In genomic region chr15:44265757-44266156, GRCh38 we compare ENCODE assay signal across 22 cellular contexts. TPM values are rescaled to one million over a fixed set of nuclear protein-coding genes. Genes with fewer than 3 reads are reported as not detected.
DNase-seq lines count a peak whose midpoint lies in the region; ATAC-seq, FAIRE-seq and TF ChIP-seq lines count a peak whose summit lies in the region.
"Had no signal": no experiment of that assay in that cellular context is flagged by ENCODE, and none has a peak within 500 bp of the region (broad histone marks: within the 10 kb centered on the region; RNA-seq: fewer than 3 reads in every experiment).

No MANE protein-coding gene starts in this region.

- H3K27ac ChIP-seq in DND-41 (ENCODE audit: low read length) = no peak overlapping the region
- no peak overlapping the region for H3K27ac ChIP-seq in esophagus muscularis mucosa (replicated peaks in 1 of 4)
- H3K27ac ChIP-seq: pancreas, tibial nerve had no signal

- H3K4me3 Mint-ChIP-seq in chondrocyte (ENCODE audit: unreplicated experiment) = no peak overlapping the region
- H3K4me3 Mint-ChIP-seq: activated CD4-positive, alpha-beta T cell treated with anti-CD3 and anti-CD28 coated beads, Interleukin-2, amount 10 ng/mL, durations not matched to agents 24 days and 14 days; H9; memory B cell; naive B cell had no signal

- no peak for TF ChIP-seq POLR2A in H54 (IDR thresholded peaks at IDR 0.05; ENCODE audit: low read depth, low read length)
- no peak for TF ChIP-seq POLR2A in esophagus muscularis mucosa (IDR thresholded peaks at IDR 0.05; ENCODE audit: low read depth)

- H3K4me2 ChIP-seq in DND-41 (ENCODE audit: insufficient read depth, low read length) = no peak overlapping the region

- no peaks in the 10 kb centered on the region for H3K36me3 Mint-ChIP-seq in chondrocyte (ENCODE audit: low read depth)
- H3K36me3 Mint-ChIP-seq: memory B cell had no signal

- H3K9me3 ChIP-seq in DND-41 (ENCODE audit: insufficient read depth, low read length, severe bottlenecking) (no peaks in the 10 kb centered on the region), esophagus muscularis mucosa (no peaks in the 10 kb centered on the region)
- H3K9me3 ChIP-seq: pancreas, tibial nerve had no signal

- no peak for ATAC-seq in DND-41 (ENCODE audit: insufficient read depth, low read depth)
- ATAC-seq: pancreas had no signal

- FAIRE-seq in H54 (lab: Jason Lieb, UNC) (peak; percentile 23), RCC 7860 (lab: Jason Lieb, UNC) (no peak)
- FAIRE-seq: bronchial epithelial cell, pancreas, TTC549 had no signal

- TF ChIP-seq CTCF in DND-41 (IDR thresholded peaks at IDR 0.05; ENCODE audit: borderline replicate concordance, extremely low read depth, low read length, poor library complexity, severe bottlenecking) (peak; percentile 15), chondrocyte (IDR thresholded peaks at IDR 0.05) (peak; percentile 37), esophagus muscularis mucosa (IDR thresholded peaks at IDR 0.05) (no peak)

- H3K4me1 ChIP-seq in DND-41 (ENCODE audit: insufficient read depth, low read length) (no peaks in the 10 kb centered on the region), esophagus muscularis mucosa (no peaks in the 10 kb centered on the region)
- H3K4me1 ChIP-seq: pancreas, tibial nerve had no signal

- peaks cover 17% of the 10 kb centered on the region for H3K27me3 Mint-ChIP-seq in chondrocyte (ENCODE audit: low read depth)
- H3K27me3 Mint-ChIP-seq: memory B cell had no signal

- 91% methylated on average over 2 of the region's 2 CpGs for WGBS in esophagus muscularis mucosa

- H3K4me3 ChIP-seq in DND-41 (ENCODE audit: low read depth in 1 of 2, low read length in 2 of 2) (no peak overlapping the region), esophagus muscularis mucosa (no peak overlapping the region)
- H3K4me3 ChIP-seq: pancreas, tibial nerve had no signal

- no peaks in the 10 kb centered on the region for H3K36me3 ChIP-seq in DND-41 (ENCODE audit: insufficient read depth, low read length)
- H3K36me3 ChIP-seq in esophagus muscularis mucosa = no peaks in the 10 kb centered on the region
- H3K36me3 ChIP-seq: pancreas, tibial nerve had no signal

- no peak overlapping the region for H2AFZ ChIP-seq in DND-41 (ENCODE audit: low read depth, low read length)

- intact Hi-C loops in esophagus muscularis mucosa (cut with DNase I) = no loop called here

- H3K9ac ChIP-seq in DND-41 (ENCODE audit: low read depth, low read length) = no peak overlapping the region

- no peaks in the 10 kb centered on the region for H3K9me3 Mint-ChIP-seq in chondrocyte (ENCODE audit: low read depth)
- H3K9me3 Mint-ChIP-seq: activated CD4-positive, alpha-beta T cell treated with anti-CD3 and anti-CD28 coated beads, Interleukin-2, amount 10 ng/mL, durations not matched to agents 24 days and 14 days; H9; memory B cell; naive B cell had no signal

- no peaks in the 10 kb centered on the region for H3K4me1 Mint-ChIP-seq in chondrocyte (ENCODE audit: low read depth)
- H3K4me1 Mint-ChIP-seq: activated CD4-positive, alpha-beta T cell treated with anti-CD3 and anti-CD28 coated beads, Interleukin-2, amount 10 ng/mL, durations not matched to agents 24 days and 14 days; memory B cell; naive B cell had no signal

- H3K79me2 ChIP-seq in DND-41 (ENCODE audit: insufficient read depth, low read length) = no peaks in the 10 kb centered on the region

- no peaks in the 10 kb centered on the region for H4K20me1 ChIP-seq in DND-41 (ENCODE audit: insufficient read depth, low read length)

- H3K27me3 ChIP-seq in DND-41 (ENCODE audit: insufficient read depth, low read length, poor library complexity) (no peaks in the 10 kb centered on the region), esophagus muscularis mucosa (no peaks in the 10 kb centered on the region)
- H3K27me3 ChIP-seq: pancreas, tibial nerve had no signal

- no peak for TF ChIP-seq EP300 in esophagus muscularis mucosa (IDR thresholded peaks at IDR 0.05)

- H3K27ac Mint-ChIP-seq in chondrocyte (ENCODE audit: unreplicated experiment) = no peak overlapping the region
- H3K27ac Mint-ChIP-seq: activated CD4-positive, alpha-beta T cell treated with anti-CD3 and anti-CD28 coated beads, Interleukin-2, amount 10 ng/mL, durations not matched to agents 24 days and 14 days; H9; memory B cell had no signal

- DNase-seq in DND-41 (no peak), H54 (ENCODE audit: insufficient read length, low spot score) (no peak), RCC 7860 (ENCODE audit: low spot score) (peak; percentile 3), chondrocyte (ENCODE audit: low spot score) (no peak), AG08395 (ENCODE audit: low spot score) (no peak), T-helper 9 cell (no peak), esophagus muscularis mucosa (ENCODE audit: extremely low spot score) (no peak), NCI-H526 (lab: John Stamatoyannopoulos, UW) (no peak)
- DNase-seq: activated CD4-positive, alpha-beta T cell treated with anti-CD3 and anti-CD28 coated beads, Interleukin-2, amount 10 ng/mL, durations not matched to agents 24 days and 14 days; activated effector memory CD4-positive, alpha-beta T cell treated with Interleukin-2 at 50 U/mL for 16 hours; COR-L47; H9; kidney glomerular epithelial cell; naive B cell; NCI-H2081; NCI-H510A; pancreas; stimulated activated naive CD4-positive, alpha-beta T cell had no signal

RNA-seq across cellular contexts. Expression of gene GOLM2, which starts 22.8 kb away (rescaled TPM):
- total RNA-seq in chondrocyte = 125 to 160 TPM (median 129 TPM) in 3 replicates
- total RNA-seq in esophagus muscularis mucosa = 10 to 100 TPM; 74.3 to 80.2 (median 78.2) TPM

Comparison
In these comparisons a context has a peak if more than half of its experiments do, and no peak if none do; other contexts are left out.
1. CTCF ChIP-seq: peak in DND-41 (single experiment) and chondrocyte (single experiment); none in esophagus muscularis mucosa (0 of 3).